In genomic region chr18:76492669-76493212, GRCh38 we compare ENCODE assay signal across 8 cellular contexts.
A peak's percentile ranks its signal among the peaks of the same experiment; 100 is the strongest.
DNase-seq lines count a peak whose midpoint lies in the region; ATAC-seq lines count a peak whose summit lies in the region.

No MANE protein-coding gene starts in this region.

- no peaks in the 10 kb centered on the region for H3K27me3 Mint-ChIP-seq in dendritic cell treated with granulocyte-macrophage colony-stimulating factor and Interleukin-4, amounts not matched to agents 40 ng/mL and 50 ng/mL, for 4 days

- H3K4me1 Mint-ChIP-seq in dendritic cell treated with granulocyte-macrophage colony-stimulating factor and Interleukin-4, amounts not matched to agents 40 ng/mL and 50 ng/mL, for 4 days (ENCODE audit: low read depth): peaks cover 62% of the 10 kb centered on the region

- H3K4me3 Mint-ChIP-seq in dendritic cell treated with granulocyte-macrophage colony-stimulating factor and Interleukin-4, amounts not matched to agents 40 ng/mL and 50 ng/mL, for 4 days: peak overlapping the region; percentile 93

- DNase-seq in C1 segment of cervical spinal cord (lab: John Stamatoyannopoulos, UW) (peak; percentile 52 to 94 (median 88)), NCI-H69 (lab: John Stamatoyannopoulos, UW) (peak; percentile 100), left kidney (ENCODE audit: low read depth, low spot score) (peak; percentile 99)
- peak; percentile 96 to 97 for DNase-seq in activated CD4-positive, alpha-beta T cell treated with anti-CD3 and anti-CD28 coated beads, Interleukin-2, amount 50 U/mL, for 24 hours (ENCODE audit: low read depth in 1 of 2, low spot score in 1 of 2)
- DNase-seq in stimulated activated CD4-positive, alpha-beta T cell treated with anti-CD3 and anti-CD28 coated beads, Interleukin-1b, Interleukin-23, amount 100 ng/mL, for 4 hours (ENCODE audit: low read depth in 2 of 2): peak; percentile 98 to 100

- H3K27ac Mint-ChIP-seq in dendritic cell treated with granulocyte-macrophage colony-stimulating factor and Interleukin-4, amounts not matched to agents 40 ng/mL and 50 ng/mL, for 4 days: peak overlapping the region; percentile 96

- ATAC-seq in GM19351 (IDR thresholded peaks at IDR 0.05; ENCODE audit: unreplicated experiment) (peak; percentile 68), HG03469 (IDR thresholded peaks at IDR 0.05; ENCODE audit: unreplicated experiment) (peak; percentile 73)

- H3K9me3 Mint-ChIP-seq in dendritic cell treated with granulocyte-macrophage colony-stimulating factor and Interleukin-4, amounts not matched to agents 40 ng/mL and 50 ng/mL, for 4 days: no peaks in the 10 kb centered on the region

- intact Hi-C loops in dendritic cell treated with granulocyte-macrophage colony-stimulating factor and Interleukin-4, amounts not matched to agents 40 ng/mL and 50 ng/mL, for 4 days (cut with micrococcal nuclease): loop anchor here (5.0 to 10.0 kb wide), 2 partner anchors 60 to 622 kb away; no protein-coding TSS in a partner anchor

- peaks cover 53% of the 10 kb centered on the region for H3K36me3 Mint-ChIP-seq in dendritic cell treated with granulocyte-macrophage colony-stimulating factor and Interleukin-4, amounts not matched to agents 40 ng/mL and 50 ng/mL, for 4 days (ENCODE audit: low read depth)

Comparison
In these comparisons a context has a peak if more than half of its experiments do, and no peak if none do; other contexts are left out.
1. Peak in every context shown above with its lines: DNase-seq and ATAC-seq.